Comparison of ENCODE assay signal across 24 cellular contexts in the genomic region with DNA sequence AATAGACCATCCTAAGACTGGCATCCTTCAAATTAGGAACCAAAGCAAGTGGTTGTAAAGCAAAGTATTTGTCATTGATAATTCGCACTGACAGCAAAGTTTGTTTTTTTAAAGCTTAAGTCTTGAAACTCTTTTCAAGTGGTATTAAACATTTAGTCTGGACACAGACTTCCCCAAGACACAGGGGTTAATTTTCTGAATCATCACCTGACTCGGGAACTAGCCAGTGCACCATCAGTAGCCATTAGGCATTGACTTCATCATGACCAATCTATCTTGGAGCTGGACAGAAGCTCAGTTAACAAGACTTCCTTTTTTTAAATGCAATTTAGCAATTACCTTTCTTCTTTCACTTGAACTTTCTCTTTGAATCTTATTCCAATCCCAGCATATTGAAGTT.
DNase-seq lines count a peak whose midpoint lies in the region; ATAC-seq and TF ChIP-seq lines count a peak whose summit lies in the region.
"Had no signal": no experiment of that assay in that cellular context is flagged by ENCODE, and none has a peak within 500 bp of the region (broad histone marks: within the 10 kb centered on the region; RNA-seq: fewer than 3 reads in every experiment).

No MANE protein-coding gene starts in this region.

- TF ChIP-seq CTCF in right atrium auricular region (IDR thresholded peaks at IDR 0.05) = no peak
- TF ChIP-seq CTCF in astrocyte of the spinal cord (IDR thresholded peaks at IDR 0.05; ENCODE audit: low read depth, low read length) = no peak
- no peak for TF ChIP-seq CTCF in tibial nerve (IDR thresholded peaks at IDR 0.05)
- no peak for TF ChIP-seq CTCF in Peyer's patch (IDR thresholded peaks at IDR 0.05)

- H3K4me1 ChIP-seq in right atrium auricular region (peaks cover 0 to 34% of the 10 kb centered on the region in 2 donors), mesodermal cell (ENCODE audit: control insufficient read depth, insufficient read depth, low read length, poor library complexity, severe bottlenecking) (peaks cover 28% of the 10 kb centered on the region), tibial nerve (peaks cover 0 to 43% (median 0%) of the 10 kb centered on the region in 4 donors), Peyer's patch (no peaks in the 10 kb centered on the region)
- H3K4me1 ChIP-seq: parathyroid adenoma had no signal

- H3K27me3 Mint-ChIP-seq in activated naive CD8-positive, alpha-beta T cell treated with anti-CD3 and anti-CD28 coated beads, Interleukin-2, amount 50 U/mL, for 24 hours = peaks cover under 1% of the 10 kb centered on the region
- H3K27me3 Mint-ChIP-seq: activated naive CD8-positive, alpha-beta T cell treated with anti-CD3 and anti-CD28 coated beads for 36 hours; CD4-positive, CD25-positive, alpha-beta regulatory T cell had no signal

- H3K4me3 Mint-ChIP-seq in activated naive CD8-positive, alpha-beta T cell treated with anti-CD3 and anti-CD28 coated beads, Interleukin-2, amount 50 U/mL, for 24 hours = no peak overlapping the region
- H3K4me3 Mint-ChIP-seq: activated CD8-positive, alpha-beta memory T cell treated with anti-CD3 and anti-CD28 coated beads, Interleukin-2, amount 10 ng/mL, durations not matched to agents 7 days and 5 days; activated naive CD8-positive, alpha-beta T cell treated with anti-CD3 and anti-CD28 coated beads for 36 hours; CD4-positive, CD25-positive, alpha-beta regulatory T cell had no signal

- H3K36me3 ChIP-seq in right atrium auricular region (no peaks in the 10 kb centered on the region), mesodermal cell (ENCODE audit: control insufficient read depth, insufficient read depth, low read length) (no peaks in the 10 kb centered on the region), tibial nerve (no peaks in the 10 kb centered on the region), Peyer's patch (no peaks in the 10 kb centered on the region)
- H3K36me3 ChIP-seq: cardiac muscle cell, left lung, suprapubic skin, vagina had no signal

- no peak for ATAC-seq in left ventricle myocardium superior
- ATAC-seq in activated naive CD8-positive, alpha-beta T cell treated with anti-CD3 and anti-CD28 coated beads, Interleukin-2, amount 50 U/mL, for 24 hours = no peak
- no peak for ATAC-seq in GM18870 (IDR thresholded peaks at IDR 0.05; ENCODE audit: unreplicated experiment)
- ATAC-seq: activated CD8-positive, alpha-beta memory T cell treated with anti-CD3 and anti-CD28 coated beads, Interleukin-2, amount 10 ng/mL, durations not matched to agents 7 days and 5 days; HCT116; K562; Panc1 had no signal

- H3K9me3 Mint-ChIP-seq in activated naive CD8-positive, alpha-beta T cell treated with anti-CD3 and anti-CD28 coated beads, Interleukin-2, amount 50 U/mL, for 24 hours = peaks cover 7% of the 10 kb centered on the region
- H3K9me3 Mint-ChIP-seq: activated naive CD8-positive, alpha-beta T cell treated with anti-CD3 and anti-CD28 coated beads for 36 hours had no signal

- H3K4me3 ChIP-seq in right atrium auricular region = no peak overlapping the region
- H3K4me3 ChIP-seq in astrocyte of the spinal cord (ENCODE audit: low read depth, low read length) = no peak overlapping the region
- no peak overlapping the region for H3K4me3 ChIP-seq in mesodermal cell (ENCODE audit: extremely low read depth, insufficient read depth, low read length, poor library complexity, severe bottlenecking)
- no peak overlapping the region for H3K4me3 ChIP-seq in tibial nerve
- H3K4me3 ChIP-seq in Peyer's patch = no peak overlapping the region
- H3K4me3 ChIP-seq: cardiac muscle cell, K562, left lung, suprapubic skin, vagina had no signal

- H3K9me3 ChIP-seq in right atrium auricular region (no peaks in the 10 kb centered on the region), mesodermal cell (ENCODE audit: control insufficient read depth, low read length) (no peaks in the 10 kb centered on the region), tibial nerve (no peaks in the 10 kb centered on the region), Peyer's patch (no peaks in the 10 kb centered on the region)
- H3K9me3 ChIP-seq: suprapubic skin, vagina had no signal

- TF ChIP-seq POLR2A in tibial nerve (IDR thresholded peaks at IDR 0.05) (no peak), Peyer's patch (IDR thresholded peaks at IDR 0.05) (no peak)

- 75 to 86% methylated on average over 1 of the region's 2 CpGs for WGBS in mesodermal cell (ENCODE audit: insufficient coverage in 2 of 2), 2 experiments
- WGBS in tibial nerve, 2 donors = 68 to 82% methylated on average over 2 of the region's 2 CpGs

- intact Hi-C loops in left ventricle myocardium superior (cut with micrococcal nuclease) = no loop called here

- in situ Hi-C loops in astrocyte of the spinal cord (cut with HindIII; ENCODE audit: low sequenced_read_pairs) = no loop called here

- H3K36me3 Mint-ChIP-seq in activated naive CD8-positive, alpha-beta T cell treated with anti-CD3 and anti-CD28 coated beads, Interleukin-2, amount 50 U/mL, for 24 hours (ENCODE audit: low read depth) = no peaks in the 10 kb centered on the region
- H3K36me3 Mint-ChIP-seq: activated CD8-positive, alpha-beta memory T cell treated with anti-CD3 and anti-CD28 coated beads, Interleukin-2, amount 10 ng/mL, durations not matched to agents 7 days and 5 days; activated naive CD8-positive, alpha-beta T cell treated with anti-CD3 and anti-CD28 coated beads for 36 hours; CD4-positive, CD25-positive, alpha-beta regulatory T cell had no signal

- H3K27me3 ChIP-seq in right atrium auricular region (no peaks in the 10 kb centered on the region), tibial nerve (no peaks in the 10 kb centered on the region), Peyer's patch (no peaks in the 10 kb centered on the region)
- H3K27me3 ChIP-seq: left lung, suprapubic skin, vagina had no signal

- H3K27ac ChIP-seq in right atrium auricular region (peak overlapping the region; percentile 53 to 68), mesodermal cell (ENCODE audit: low read depth, low read length, severe bottlenecking) (peak overlapping the region; percentile 1), tibial nerve (peak overlapping the region in 1 of 4 donors; percentile 6), Peyer's patch (no peak overlapping the region)
- H3K27ac ChIP-seq: cardiac muscle cell, parathyroid adenoma, suprapubic skin, vagina had no signal

- H3K4me1 Mint-ChIP-seq in activated naive CD8-positive, alpha-beta T cell treated with anti-CD3 and anti-CD28 coated beads, Interleukin-2, amount 50 U/mL, for 24 hours = peaks cover 24% of the 10 kb centered on the region
- H3K4me1 Mint-ChIP-seq: CD4-positive, CD25-positive, alpha-beta regulatory T cell had no signal

- no peak for DNase-seq in right atrium auricular region (ENCODE audit: low spot score)
- DNase-seq in left ventricle myocardium superior = no peak
- peak; percentile 56 for DNase-seq in astrocyte of the spinal cord (ENCODE audit: low read depth, low spot score)
- no peak for DNase-seq in activated naive CD8-positive, alpha-beta T cell treated with anti-CD3 and anti-CD28 coated beads, Interleukin-2, amount 50 U/mL, for 24 hours
- DNase-seq in tibial nerve (ENCODE audit: low spot score in 2 of 2) = no peak
- no peak for DNase-seq in Peyer's patch
- DNase-seq: activated CD8-positive, alpha-beta memory T cell treated with anti-CD3 and anti-CD28 coated beads, Interleukin-2, amount 10 ng/mL, durations not matched to agents 7 days and 5 days; activated naive CD8-positive, alpha-beta T cell treated with anti-CD3 and anti-CD28 coated beads for 36 hours; CD4-positive, CD25-positive, alpha-beta regulatory T cell; DMS 273 treated with DMSO at 0.1 percent for 48 hours; erythroblast; GF-D8; left lung; NCI-H1694 treated with DMSO at 0.1 percent for 48 hours; NCI-H345 had no signal

- H3K27ac Mint-ChIP-seq in activated naive CD8-positive, alpha-beta T cell treated with anti-CD3 and anti-CD28 coated beads, Interleukin-2, amount 50 U/mL, for 24 hours = no peak overlapping the region
- H3K27ac Mint-ChIP-seq: activated CD8-positive, alpha-beta memory T cell treated with anti-CD3 and anti-CD28 coated beads, Interleukin-2, amount 10 ng/mL, durations not matched to agents 7 days and 5 days; activated naive CD8-positive, alpha-beta T cell treated with anti-CD3 and anti-CD28 coated beads for 36 hours; CD4-positive, CD25-positive, alpha-beta regulatory T cell had no signal

- no peak for TF ChIP-seq EP300 in tibial nerve (IDR thresholded peaks at IDR 0.05)

Comparison
In these comparisons a context has a peak if more than half of its experiments do, and no peak if none do; other contexts are left out.
1. H3K27ac ChIP-seq: peak in right atrium auricular region (2 of 2) and mesodermal cell (single experiment); none in Peyer's patch (0 of 4).